In the genomic region with DNA sequence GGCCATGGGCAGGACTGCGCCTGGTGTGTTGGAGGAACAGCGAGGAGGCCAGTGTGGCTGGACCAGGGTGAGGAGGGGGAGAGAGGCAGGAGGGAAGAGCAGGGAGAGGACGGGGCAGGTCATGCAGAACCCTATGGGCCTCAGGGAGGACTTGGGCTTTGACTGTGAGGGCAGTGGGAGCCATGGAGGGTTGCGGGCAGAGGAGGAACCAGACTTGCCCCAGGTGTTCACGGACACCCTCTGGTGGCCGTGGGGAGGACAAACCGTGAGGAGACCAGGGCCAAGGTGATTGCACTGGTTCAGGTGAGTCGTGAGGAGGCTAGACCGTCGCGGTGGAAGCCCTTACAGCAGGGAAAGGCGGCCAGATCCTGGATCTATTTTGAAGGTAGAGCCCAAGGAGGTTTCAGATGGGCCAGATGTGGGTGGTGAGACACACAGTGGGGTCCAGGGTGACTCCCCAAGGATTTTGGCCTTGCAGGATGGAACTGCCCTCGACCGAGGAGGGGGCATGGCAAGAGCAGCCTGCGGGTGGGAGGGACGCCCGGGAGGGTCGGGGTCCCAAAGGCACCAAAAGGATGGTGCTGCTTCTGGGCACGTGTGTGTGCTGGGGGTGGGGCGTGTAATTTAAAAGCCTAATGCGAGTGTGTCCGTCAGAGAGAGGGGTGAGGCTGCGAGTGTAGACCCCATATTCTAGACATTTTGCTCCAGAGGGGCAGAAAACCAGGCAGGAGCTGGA, we compare ENCODE assay signal across 1 cellular context.
TF ChIP-seq lines count a peak whose summit lies in the region.

No MANE protein-coding gene starts in this region.

TF ChIP-seq in GM23338, 12 proteins besides CTCF, POLR2A, EP300 and RAD21:
- no peak for TF ChIP-seq ZNF114 (CRISPR knock-in tag; IDR thresholded peaks at IDR 0.05)
- no peak for TF ChIP-seq NANOG (IDR thresholded peaks at IDR 0.05; ENCODE audit: borderline replicate concordance)
